ENCODE assay signal across 23 cellular contexts in the genomic region with DNA sequence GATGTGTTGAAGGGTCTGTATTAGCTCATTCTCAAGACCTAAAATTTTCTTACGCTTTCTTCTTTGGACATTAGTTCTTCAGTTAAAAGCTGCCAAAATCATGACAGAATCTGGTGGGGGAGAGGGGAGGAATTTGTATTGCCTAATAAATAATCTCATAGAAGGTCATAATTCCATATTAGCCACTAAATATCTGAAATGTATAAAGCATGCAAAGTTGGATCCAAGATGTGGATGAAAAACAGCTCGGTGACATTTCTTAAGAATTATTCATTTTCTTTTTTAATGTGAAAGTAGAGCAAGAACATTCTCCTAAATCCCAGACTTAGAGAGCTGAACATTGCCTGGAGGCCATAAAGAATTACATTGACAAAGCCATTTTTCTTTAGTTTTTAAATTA.
DNase-seq lines count a peak whose midpoint lies in the region; ATAC-seq and TF ChIP-seq lines count a peak whose summit lies in the region.
"Had no signal": no experiment of that assay in that cellular context is flagged by ENCODE, and none has a peak within 500 bp of the region (broad histone marks: within the 10 kb centered on the region; RNA-seq: fewer than 3 reads in every experiment).

No MANE protein-coding gene starts in this region.

- no peaks in the 10 kb centered on the region for H3K4me1 Mint-ChIP-seq in activated CD8-positive, alpha-beta T cell treated with anti-CD3 and anti-CD28 coated beads, Interleukin-2, amount 10 ng/mL, durations not matched to agents 7 days and 5 days (ENCODE audit: low read depth)
- H3K4me1 Mint-ChIP-seq: IgD-negative memory B cell had no signal

- no peak for TF ChIP-seq EP300 in stomach (IDR thresholded peaks at IDR 0.05)

- CTCF ChIA-PET in activated CD8-positive, alpha-beta T cell treated with anti-CD3 and anti-CD28 coated beads, Interleukin-2, amount 10 ng/mL, durations not matched to agents 7 days and 5 days (lab: Charles Lee), result interaction anchor here (0.7 kb wide), 1 partner anchor 106 kb away, joined by 3 read pairs; no protein-coding TSS in a partner anchor

- intact Hi-C loops in stomach (cut with DNase I; ENCODE audit: low total_unique reads), result no loop called here

- no peaks in the 10 kb centered on the region for H3K27me3 Mint-ChIP-seq in activated CD8-positive, alpha-beta T cell treated with anti-CD3 and anti-CD28 coated beads, Interleukin-2, amount 10 ng/mL, durations not matched to agents 7 days and 5 days (ENCODE audit: low read depth)
- H3K27me3 Mint-ChIP-seq: IgD-negative memory B cell had no signal

- H3K9ac ChIP-seq in GM23248, result no peak overlapping the region

- H3K36me3 Mint-ChIP-seq in activated CD8-positive, alpha-beta T cell treated with anti-CD3 and anti-CD28 coated beads, Interleukin-2, amount 10 ng/mL, durations not matched to agents 7 days and 5 days (ENCODE audit: low read depth), result no peaks in the 10 kb centered on the region
- H3K36me3 Mint-ChIP-seq: CD8-positive, alpha-beta T cell; IgD-negative memory B cell had no signal

- H3K9me3 ChIP-seq in GM23248 (ENCODE audit: low read depth) (no peaks in the 10 kb centered on the region), mesodermal cell (ENCODE audit: control insufficient read depth, low read length) (peaks cover 3% of the 10 kb centered on the region), stomach (no peaks in the 10 kb centered on the region)
- H3K9me3 ChIP-seq: HAP-1 had no signal

- H3K27me3 ChIP-seq in GM23248 (replicated peaks; ENCODE audit: insufficient read depth) (no peaks in the 10 kb centered on the region), stomach (no peaks in the 10 kb centered on the region)

- no peaks in the 10 kb centered on the region for H4K20me1 ChIP-seq in GM23248 (ENCODE audit: insufficient read depth)

- ATAC-seq in activated CD8-positive, alpha-beta T cell treated with anti-CD3 and anti-CD28 coated beads, Interleukin-2, amount 10 ng/mL, durations not matched to agents 7 days and 5 days, result no peak
- ATAC-seq in GM21619 (IDR thresholded peaks at IDR 0.05; ENCODE audit: unreplicated experiment), result no peak
- ATAC-seq: CD8-positive, alpha-beta T cell had no signal

- H3K27ac ChIP-seq in GM23248 (no peak overlapping the region), mesodermal cell (ENCODE audit: low read depth, low read length, severe bottlenecking) (peak overlapping the region; percentile 79), stomach (no peak overlapping the region)
- H3K27ac ChIP-seq: RWPE1 had no signal

- TF ChIP-seq CTCF in fibroblast of the aortic adventitia (IDR thresholded peaks at IDR 0.05; ENCODE audit: insufficient read depth, low read length) (no peak), stomach (IDR thresholded peaks at IDR 0.05) (no peak)

- no peak overlapping the region for H3K4me2 ChIP-seq in GM23248 (ENCODE audit: unreplicated experiment)

- WGBS in GM23248 (ENCODE audit: low coverage in 1 of 2, low lambda C conversion rate in 2 of 2, missing lambda C conversion rate in 2 of 2), 2 experiments, result 11 to 19% methylated on average over 2 of the region's 2 CpGs
- WGBS in mesodermal cell (ENCODE audit: insufficient coverage in 2 of 2), 2 experiments, result 100% methylated on average over 1 of the region's 2 CpGs; no CpG with 5 or more reads in 1 of the 2 experiments
- WGBS in stomach, 5 donors, result 72 to 94% (median 89%) methylated on average over 2 of the region's 2 CpGs

- no peak overlapping the region for H3K4me3 ChIP-seq in GM23248
- H3K4me3 ChIP-seq in fibroblast of the aortic adventitia (ENCODE audit: low read depth, low read length), result no peak overlapping the region
- no peak overlapping the region for H3K4me3 ChIP-seq in mesodermal cell (ENCODE audit: extremely low read depth, insufficient read depth, low read length, poor library complexity, severe bottlenecking)
- no peak overlapping the region for H3K4me3 ChIP-seq in stomach
- H3K4me3 ChIP-seq: HAP-1 had no signal

- H3K27ac Mint-ChIP-seq in activated CD8-positive, alpha-beta T cell treated with anti-CD3 and anti-CD28 coated beads, Interleukin-2, amount 10 ng/mL, durations not matched to agents 7 days and 5 days, result no peak overlapping the region
- H3K27ac Mint-ChIP-seq: CD8-positive, alpha-beta T cell; IgD-negative memory B cell had no signal

- no peak overlapping the region for H2AFZ ChIP-seq in GM23248

- POLR2A ChIA-PET in activated CD8-positive, alpha-beta T cell treated with anti-CD3 and anti-CD28 coated beads, Interleukin-2, amount 10 ng/mL, durations not matched to agents 7 days and 5 days (lab: Charles Lee), result no interaction called here

- no peaks in the 10 kb centered on the region for H3K79me2 ChIP-seq in GM23248 (ENCODE audit: insufficient read depth)

- H3K9me3 Mint-ChIP-seq in activated CD8-positive, alpha-beta T cell treated with anti-CD3 and anti-CD28 coated beads, Interleukin-2, amount 10 ng/mL, durations not matched to agents 7 days and 5 days (ENCODE audit: insufficient read depth), result no peaks in the 10 kb centered on the region
- H3K9me3 Mint-ChIP-seq: CD8-positive, alpha-beta T cell; IgD-negative memory B cell had no signal

- no peak overlapping the region for H3K4me3 Mint-ChIP-seq in activated CD8-positive, alpha-beta T cell treated with anti-CD3 and anti-CD28 coated beads, Interleukin-2, amount 10 ng/mL, durations not matched to agents 7 days and 5 days
- H3K4me3 Mint-ChIP-seq: CD8-positive, alpha-beta T cell; IgD-negative memory B cell had no signal

- H3K36me3 ChIP-seq in GM23248 (ENCODE audit: low read depth) (no peaks in the 10 kb centered on the region), mesodermal cell (ENCODE audit: control insufficient read depth, insufficient read depth, low read length) (peaks cover 30% of the 10 kb centered on the region), stomach (no peaks in the 10 kb centered on the region)
- H3K36me3 ChIP-seq: HAP-1 had no signal

- H3F3A ChIP-seq in GM23248 (ENCODE audit: insufficient read depth), result peaks cover 15% of the 10 kb centered on the region; the same call in 1 of the 2 replicates

- H3K9me2 ChIP-seq in GM23248 (ENCODE audit: insufficient read depth), result no peaks in the 10 kb centered on the region

- in situ Hi-C loops in GM23248 (cut with MboI), result no loop called here

- TF ChIP-seq POLR2A in stomach (IDR thresholded peaks at IDR 0.05), result no peak

- peak; percentile 16 for DNase-seq in GM23248
- peak; percentile 2 for DNase-seq in fibroblast of the aortic adventitia (ENCODE audit: low read depth)
- DNase-seq in NCI-H82 treated with DMSO at 0.1 percent for 48 hours (lab: John Stamatoyannopoulos, UW; ENCODE audit: unreplicated experiment), result no peak
- DNase-seq in activated CD8-positive, alpha-beta T cell treated with anti-CD3 and anti-CD28 coated beads, Interleukin-2, amount 10 ng/mL, durations not matched to agents 7 days and 5 days, result no peak
- DNase-seq in stomach, result no peak
- DNase-seq: AML-193; C1 segment of cervical spinal cord; Calu3; CD8-positive, alpha-beta T cell; DMS153; NCI-H1105; NCI-H146; NCI-H2029; NCI-H226; NCI-H510A treated with DMSO at 0.1 percent for 48 hours; NCI-H748 treated with DMSO at 0.1 percent for 48 hours; NK-92 treated with Interleukin-12 subunit alpha and Interleukin-12 subunit beta, amount 100 ng/mL, for 24 hours; SIG-M5 had no signal

- H3K4me1 ChIP-seq in GM23248 (ENCODE audit: insufficient read depth) (peaks cover 28% of the 10 kb centered on the region), mesodermal cell (ENCODE audit: control insufficient read depth, insufficient read depth, low read length, poor library complexity, severe bottlenecking) (peaks cover 32% of the 10 kb centered on the region), stomach (no peaks in the 10 kb centered on the region)
- H3K4me1 ChIP-seq: HAP-1 had no signal

Comparison
In these comparisons a context has a peak if more than half of its experiments do, and no peak if none do; other contexts are left out.
1. DNase-seq: peak in GM23248 (single experiment) and fibroblast of the aortic adventitia (single experiment); none in NCI-H82 treated with DMSO at 0.1 percent for 48 hours (single experiment), activated CD8-positive, alpha-beta T cell treated with anti-CD3 and anti-CD28 coated beads, Interleukin-2, amount 10 ng/mL, durations not matched to agents 7 days and 5 days (single experiment) and stomach (single experiment).